Comparison of ENCODE assay signal across 1 cellular context in genomic region chr12:104219361-104219892, GRCh38.
A peak's percentile ranks its signal among the peaks of the same experiment; 100 is the strongest.
TF ChIP-seq lines count a peak whose summit lies in the region.

No MANE protein-coding gene starts in this region.

TF ChIP-seq in K562, 482 proteins besides CTCF, POLR2A, EP300 and RAD21 (continued from another document and continues in another):
- TF ChIP-seq HOXB6 (CRISPR knock-in tag; IDR thresholded peaks at IDR 0.05; ENCODE audit: borderline replicate concordance) (no peak), ADNP (tag; IDR thresholded peaks at IDR 0.05) (peak; percentile 60; the same call in 1 of the 2 replicates), DPF2 (IDR thresholded peaks at IDR 0.05) (peak; percentile 80), ZNF318 (IDR thresholded peaks at IDR 0.05; ENCODE audit: borderline replicate concordance in 1 of 2, low read depth in 1 of 2) (peak in 1 of 2 experiments; percentile 43; a peak in 1 of 4 replicates), JUND (IDR thresholded peaks at IDR 0.05; ENCODE audit: borderline replicate concordance, low read depth, low read length) (no peak), JUND (tag; IDR thresholded peaks at IDR 0.05; ENCODE audit: borderline replicate concordance, low read depth, low read length) (peak; percentile 70; the same call in 2 of the 3 replicates), ZFP36 (IDR thresholded peaks at IDR 0.05; ENCODE audit: low read depth, low read length, partially characterized antibody) (no peak), NFIC (IDR thresholded peaks at IDR 0.05) (peak; percentile 88), THRA (IDR thresholded peaks at IDR 0.05) (no peak), ZNF655 (CRISPR knock-in tag; IDR thresholded peaks at IDR 0.05) (no peak), ZNF639 (CRISPR knock-in tag; conservative IDR thresholded peaks at IDR 0.05 in 1 of 2, IDR thresholded peaks at IDR 0.05 in 1 of 2) (no peak), HNRNPL (IDR thresholded peaks at IDR 0.05; ENCODE audit: low read depth, low read length) (no peak), CEBPZ (IDR thresholded peaks at IDR 0.05; ENCODE audit: borderline replicate concordance, low read depth, low read length) (no peak), SPI1 (IDR thresholded peaks at IDR 0.05; ENCODE audit: borderline replicate concordance, low read depth, low read length) (no peak), SMARCA4 (IDR thresholded peaks at IDR 0.05) (peak; percentile 75), KDM1A (IDR thresholded peaks at IDR 0.05) (peak; percentile 25 to 55; a peak in 2 of 4 replicates), CTCFL (IDR thresholded peaks at IDR 0.05; ENCODE audit: borderline replicate concordance, insufficient read depth, low read depth, low read length, poor library complexity, severe bottlenecking) (no peak), C11orf30 (IDR thresholded peaks at IDR 0.05; ENCODE audit: low read depth) (peak; percentile 95), FOXK2 (conservative IDR thresholded peaks at IDR 0.05 in 1 of 2, IDR thresholded peaks at IDR 0.05 in 1 of 2; ENCODE audit: low read depth in 2 of 2) (peak; percentile 78 to 79), SOX6 (IDR thresholded peaks at IDR 0.05) (peak; percentile 66), SREBF2 (CRISPR knock-in tag; IDR thresholded peaks at IDR 0.05) (no peak), EP400 (IDR thresholded peaks at IDR 0.05) (peak; percentile 20; the same call in 1 of the 2 replicates), HDAC3 (IDR thresholded peaks at IDR 0.05; ENCODE audit: borderline replicate concordance, partially characterized antibody) (no peak), BACH1 (tag; IDR thresholded peaks at IDR 0.05) (peak; percentile 93), ZNF24 (IDR thresholded peaks at IDR 0.05) (no peak), ZKSCAN8 (CRISPR knock-in tag; IDR thresholded peaks at IDR 0.05) (no peak), MEIS2 (IDR thresholded peaks at IDR 0.05; ENCODE audit: partially characterized antibody) (no peak), RBM25 (IDR thresholded peaks at IDR 0.05; ENCODE audit: low read depth, low read length, severe bottlenecking) (no peak), U2AF1 (optimal IDR thresholded peaks at IDR 0.05; ENCODE audit: low read depth, low read length) (no peak), ELK1 (CRISPR knock-in tag; IDR thresholded peaks at IDR 0.05) (no peak), MNT (conservative IDR thresholded peaks at IDR 0.05) (peak in 1 of 2 experiments; percentile 28; a peak in 2 of 4 replicates), PKNOX1 (IDR thresholded peaks at IDR 0.05) (no peak), SMARCE1 (IDR thresholded peaks at IDR 0.05) (peak; percentile 75; the same call in 1 of the 2 replicates)
